9 cellular contexts compared by ENCODE assay signal in genomic region chr4:1767058-1767769, GRCh38. TPM values are rescaled to one million over a fixed set of nuclear protein-coding genes. Genes with fewer than 3 reads are reported as not detected.
DNase-seq lines count a peak whose midpoint lies in the region; ATAC-seq and TF ChIP-seq lines count a peak whose summit lies in the region.
"Had no signal": no experiment of that assay in that cellular context is flagged by ENCODE, and none has a peak within 500 bp of the region (broad histone marks: within the 10 kb centered on the region; RNA-seq: fewer than 3 reads in every experiment).

No MANE protein-coding gene starts in this region.

- in situ Hi-C loops in GM13976 (cut with MboI; ENCODE audit: low sequenced_read_pairs, unreplicated experiment) = no loop called here

- peaks cover 2% of the 10 kb centered on the region for H3K4me1 Mint-ChIP-seq in activated CD8-positive, alpha-beta memory T cell treated with anti-CD3 and anti-CD28 coated beads, Interleukin-2, amount 10 ng/mL, durations not matched to agents 7 days and 5 days

- no peaks in the 10 kb centered on the region for H3K36me3 Mint-ChIP-seq in activated CD8-positive, alpha-beta memory T cell treated with anti-CD3 and anti-CD28 coated beads, Interleukin-2, amount 10 ng/mL, durations not matched to agents 7 days and 5 days

- peaks cover 57% of the 10 kb centered on the region for H3K27me3 ChIP-seq in SJCRH30

- DNase-seq in GM13976 (ENCODE audit: low spot score) = peak; percentile 67
- no peak for DNase-seq in SJCRH30
- no peak for DNase-seq in Right ventricle myocardium superior
- DNase-seq in skeletal muscle cell (ENCODE audit: low read depth) = no peak
- DNase-seq in activated CD8-positive, alpha-beta memory T cell treated with anti-CD3 and anti-CD28 coated beads, Interleukin-2, amount 10 ng/mL, durations not matched to agents 7 days and 5 days = no peak
- DNase-seq: activated CD8-positive, alpha-beta memory T cell treated with anti-CD3 and anti-CD28 coated beads, Interleukin-2, amount 50 U/mL, for 48 hours had no signal

- intact Hi-C loops in Right ventricle myocardium superior (cut with DNase I) = no loop called here

- H3K27me3 Mint-ChIP-seq in activated CD8-positive, alpha-beta memory T cell treated with anti-CD3 and anti-CD28 coated beads, Interleukin-2, amount 10 ng/mL, durations not matched to agents 7 days and 5 days = peaks cover 21% of the 10 kb centered on the region

- H3K27ac ChIP-seq in SJCRH30 = no peak overlapping the region

- H3K27ac Mint-ChIP-seq in activated CD8-positive, alpha-beta memory T cell treated with anti-CD3 and anti-CD28 coated beads, Interleukin-2, amount 10 ng/mL, durations not matched to agents 7 days and 5 days = no peak overlapping the region

- no peaks in the 10 kb centered on the region for H3K9me3 ChIP-seq in SJCRH30 (replicated peaks)

- peaks cover 37% of the 10 kb centered on the region for H3K4me1 ChIP-seq in SJCRH30

- H3K4me3 ChIP-seq in SJCRH30 (peak overlapping the region; percentile 29; the same call in 1 of the 2 replicates), skeletal muscle cell (ENCODE audit: low read depth, low read length) (peak overlapping the region; percentile 43)

- H3K36me3 ChIP-seq in SJCRH30 = no peaks in the 10 kb centered on the region

- no peak for TF ChIP-seq CTCF in GM13976 (IDR thresholded peaks at IDR 0.05; ENCODE audit: borderline replicate concordance, control extremely low read depth, extremely low read depth, insufficient read depth, missing control alignments)

- H3K9me3 Mint-ChIP-seq in activated CD8-positive, alpha-beta memory T cell treated with anti-CD3 and anti-CD28 coated beads, Interleukin-2, amount 10 ng/mL, durations not matched to agents 7 days and 5 days (ENCODE audit: low read depth) = no peaks in the 10 kb centered on the region

- H3K4me3 Mint-ChIP-seq in activated CD8-positive, alpha-beta memory T cell treated with anti-CD3 and anti-CD28 coated beads, Interleukin-2, amount 10 ng/mL, durations not matched to agents 7 days and 5 days = no peak overlapping the region

- CTCF ChIA-PET in activated CD8-positive, alpha-beta memory T cell treated with anti-CD3 and anti-CD28 coated beads, Interleukin-2, amount 10 ng/mL, durations not matched to agents 7 days and 5 days (lab: Charles Lee) = interaction anchor here (1.1 to 1.2 kb wide), 2 partner anchors 15 to 19 kb away, joined by 4 read pairs; no protein-coding TSS in a partner anchor

- ATAC-seq in Right ventricle myocardium superior (ENCODE audit: poor library complexity) = peak; percentile 15
- no peak for ATAC-seq in GM18870 (IDR thresholded peaks at IDR 0.05; ENCODE audit: unreplicated experiment)
- ATAC-seq in activated CD8-positive, alpha-beta memory T cell treated with anti-CD3 and anti-CD28 coated beads, Interleukin-2, amount 10 ng/mL, durations not matched to agents 7 days and 5 days = no peak
- ATAC-seq in HG02763 (IDR thresholded peaks at IDR 0.05; ENCODE audit: unreplicated experiment) = no peak
- ATAC-seq in HG02884 (IDR thresholded peaks at IDR 0.05; ENCODE audit: unreplicated experiment) = no peak

RNA-seq across cellular contexts. Expression of gene FGFR3, which starts 25.9 kb away (rescaled TPM):
- total RNA-seq in SJCRH30 (2014; rRNA removed; shearing (Covaris generic)) = 2.0 and 2.4 TPM in 2 replicates
- 2.9 TPM for total RNA-seq in Right ventricle myocardium superior
- total RNA-seq in activated CD8-positive, alpha-beta memory T cell treated with anti-CD3 and anti-CD28 coated beads, Interleukin-2, amount 10 ng/mL, durations not matched to agents 7 days and 5 days = under 1 TPM; 0.15 to 0.21 TPM

RNA-seq across cellular contexts. Expression of gene TACC3, which starts 45.9 kb away (rescaled TPM):
- total RNA-seq in SJCRH30 (2014; rRNA removed; shearing (Covaris generic)) = 68.3 and 74.7 TPM in 2 replicates
- 7.0 TPM for total RNA-seq in Right ventricle myocardium superior
- total RNA-seq in activated CD8-positive, alpha-beta memory T cell treated with anti-CD3 and anti-CD28 coated beads, Interleukin-2, amount 10 ng/mL, durations not matched to agents 7 days and 5 days = 100 to 1,000 TPM; 246 to 315 TPM

RNA-seq across cellular contexts. Expression of gene TMEM129, which starts 46.1 kb away (rescaled TPM):
- 15.5 and 18.6 TPM in 2 replicates for total RNA-seq in SJCRH30 (2014; rRNA removed; shearing (Covaris generic))
- 28.6 TPM for total RNA-seq in Right ventricle myocardium superior
- 10 to 100 TPM; 22.5 to 24.7 TPM for total RNA-seq in activated CD8-positive, alpha-beta memory T cell treated with anti-CD3 and anti-CD28 coated beads, Interleukin-2, amount 10 ng/mL, durations not matched to agents 7 days and 5 days

RNA-seq across cellular contexts. Expression of gene SLBP, which starts 55.1 kb away (rescaled TPM):
- total RNA-seq in SJCRH30 (2014; rRNA removed; shearing (Covaris generic)) = 177 and 183 TPM in 2 replicates
- total RNA-seq in Right ventricle myocardium superior = 12.6 TPM
- 100 to 1,000 TPM; 133 to 137 TPM for total RNA-seq in activated CD8-positive, alpha-beta memory T cell treated with anti-CD3 and anti-CD28 coated beads, Interleukin-2, amount 10 ng/mL, durations not matched to agents 7 days and 5 days
